15 cellular contexts compared by ENCODE assay signal in genomic region chr15:51108933-51109550, GRCh38. TPM values are rescaled to one million over a fixed set of nuclear protein-coding genes. Genes with fewer than 3 reads are reported as not detected.
DNase-seq lines count a peak whose midpoint lies in the region; TF ChIP-seq lines count a peak whose summit lies in the region.
"Had no signal": no experiment of that assay in that cellular context is flagged by ENCODE, and none has a peak within 500 bp of the region (broad histone marks: within the 10 kb centered on the region; RNA-seq: fewer than 3 reads in every experiment).

No MANE protein-coding gene starts in this region.

- H3K27ac ChIP-seq in brain microvascular endothelial cell (peak overlapping the region; percentile 44), right atrium auricular region (peak overlapping the region; percentile 1 to 26), stomach smooth muscle (ENCODE audit: low read length) (peak overlapping the region; percentile 53)

- peak overlapping the region in 1 of 2 donors; percentile 55 for H3K9ac ChIP-seq in stomach smooth muscle (ENCODE audit: low read length in 2 of 2)

- POLR2A ChIA-PET in activated CD4-positive, alpha-beta T cell treated with anti-CD3 and anti-CD28 coated beads, Interleukin-2, amount 10 ng/mL, durations not matched to agents 7 days and 5 days (lab: Charles Lee): no interaction called here

- H3K4me3 Mint-ChIP-seq in activated CD4-positive, alpha-beta T cell treated with anti-CD3 and anti-CD28 coated beads, Interleukin-2, amount 10 ng/mL, durations not matched to agents 7 days and 5 days: no peak overlapping the region
- H3K4me3 Mint-ChIP-seq: activated CD4-positive, alpha-beta memory T cell treated with anti-CD3 and anti-CD28 coated beads, Interleukin-2, amount 10 ng/mL, durations not matched to agents 7 days and 5 days; activated naive CD8-positive, alpha-beta T cell treated with anti-CD3 and anti-CD28 coated beads for 36 hours; T-cell had no signal

- peaks cover 0 to 21% of the 10 kb centered on the region in 2 donors for H3K4me1 ChIP-seq in right atrium auricular region
- peaks cover 24% of the 10 kb centered on the region for H3K4me1 ChIP-seq in stomach smooth muscle (ENCODE audit: control insufficient read depth, insufficient read depth, low read length)
- H3K4me1 ChIP-seq: Caco-2 had no signal

- CTCF ChIA-PET in activated CD4-positive, alpha-beta T cell treated with anti-CD3 and anti-CD28 coated beads, Interleukin-2, amount 10 ng/mL, durations not matched to agents 7 days and 5 days (lab: Charles Lee): no interaction called here

- no peaks in the 10 kb centered on the region for H3K36me3 Mint-ChIP-seq in activated CD4-positive, alpha-beta T cell treated with anti-CD3 and anti-CD28 coated beads, Interleukin-2, amount 10 ng/mL, durations not matched to agents 7 days and 5 days (ENCODE audit: low read depth)
- H3K36me3 Mint-ChIP-seq: activated naive CD8-positive, alpha-beta T cell treated with anti-CD3 and anti-CD28 coated beads for 36 hours; T-cell had no signal

- H3K27me3 ChIP-seq in brain microvascular endothelial cell (replicated peaks) (no peaks in the 10 kb centered on the region), right atrium auricular region (no peaks in the 10 kb centered on the region), stomach smooth muscle (ENCODE audit: control insufficient read depth in 1 of 2, insufficient read depth in 2 of 2, low read length in 2 of 2) (peaks cover 0 to under 1% of the 10 kb centered on the region in 2 donors)

- no peak overlapping the region for H3K27ac Mint-ChIP-seq in activated CD4-positive, alpha-beta T cell treated with anti-CD3 and anti-CD28 coated beads, Interleukin-2, amount 10 ng/mL, durations not matched to agents 7 days and 5 days
- H3K27ac Mint-ChIP-seq: activated CD4-positive, alpha-beta memory T cell treated with anti-CD3 and anti-CD28 coated beads, Interleukin-2, amount 10 ng/mL, durations not matched to agents 7 days and 5 days; activated naive CD8-positive, alpha-beta T cell treated with anti-CD3 and anti-CD28 coated beads for 36 hours; T-cell had no signal

- H3K4me3 ChIP-seq in brain microvascular endothelial cell (ENCODE audit: low read depth, low read length) (no peak overlapping the region), right atrium auricular region (no peak overlapping the region), stomach smooth muscle (ENCODE audit: low read length in 2 of 2) (peak overlapping the region in 1 of 2 donors; percentile 36)

- no peaks in the 10 kb centered on the region for H3K9me3 Mint-ChIP-seq in activated CD4-positive, alpha-beta T cell treated with anti-CD3 and anti-CD28 coated beads, Interleukin-2, amount 10 ng/mL, durations not matched to agents 7 days and 5 days
- H3K9me3 Mint-ChIP-seq: activated CD4-positive, alpha-beta memory T cell treated with anti-CD3 and anti-CD28 coated beads, Interleukin-2, amount 10 ng/mL, durations not matched to agents 7 days and 5 days; activated naive CD8-positive, alpha-beta T cell treated with anti-CD3 and anti-CD28 coated beads for 36 hours; T-cell had no signal

- TF ChIP-seq CTCF in brain microvascular endothelial cell (IDR thresholded peaks at IDR 0.05; ENCODE audit: low read depth, low read length, missing control alignments): no peak
- TF ChIP-seq CTCF in right atrium auricular region (IDR thresholded peaks at IDR 0.05): no peak

- H3K36me3 ChIP-seq in brain microvascular endothelial cell (replicated peaks): no peaks in the 10 kb centered on the region
- no peaks in the 10 kb centered on the region for H3K36me3 ChIP-seq in right atrium auricular region
- H3K36me3 ChIP-seq in stomach smooth muscle (ENCODE audit: control insufficient read depth in 2 of 2, insufficient read depth in 2 of 2, low read length in 2 of 2): no peaks in the 10 kb centered on the region

- H3K4me1 Mint-ChIP-seq in activated CD4-positive, alpha-beta T cell treated with anti-CD3 and anti-CD28 coated beads, Interleukin-2, amount 10 ng/mL, durations not matched to agents 7 days and 5 days: no peaks in the 10 kb centered on the region
- H3K4me1 Mint-ChIP-seq: activated CD4-positive, alpha-beta memory T cell treated with anti-CD3 and anti-CD28 coated beads, Interleukin-2, amount 10 ng/mL, durations not matched to agents 7 days and 5 days; activated naive CD8-positive, alpha-beta T cell treated with anti-CD3 and anti-CD28 coated beads for 36 hours; T-cell had no signal

- in situ Hi-C loops in brain microvascular endothelial cell (cut with HindIII; ENCODE audit: low pct_ligation_motif_present, low sequenced_read_pairs): no loop called here

- no peaks in the 10 kb centered on the region for H3K9me3 ChIP-seq in right atrium auricular region
- H3K9me3 ChIP-seq in stomach smooth muscle (ENCODE audit: control insufficient read depth in 2 of 2, low read length in 2 of 2): no peaks in the 10 kb centered on the region
- H3K9me3 ChIP-seq: Caco-2 had no signal

- H3K27me3 Mint-ChIP-seq in activated CD4-positive, alpha-beta T cell treated with anti-CD3 and anti-CD28 coated beads, Interleukin-2, amount 10 ng/mL, durations not matched to agents 7 days and 5 days: peaks cover 28% of the 10 kb centered on the region

- peak; percentile 52 for DNase-seq in GM04504 (ENCODE audit: low read depth)
- DNase-seq in brain microvascular endothelial cell: peak; percentile 66
- DNase-seq in right atrium auricular region (ENCODE audit: low spot score): no peak
- DNase-seq in activated CD4-positive, alpha-beta T cell treated with anti-CD3 and anti-CD28 coated beads, Interleukin-2, amount 10 ng/mL, durations not matched to agents 7 days and 5 days: no peak
- no peak for DNase-seq in cerebellar cortex (ENCODE audit: low spot score)
- no peak for DNase-seq in iPS-NIHi7 (ENCODE audit: extremely low spot score)
- DNase-seq in SKM-1 (lab: John Stamatoyannopoulos, UW; ENCODE audit: unreplicated experiment): no peak
- DNase-seq: activated CD4-positive, alpha-beta memory T cell treated with anti-CD3 and anti-CD28 coated beads, Interleukin-2, amount 10 ng/mL, durations not matched to agents 7 days and 5 days; activated naive CD8-positive, alpha-beta T cell treated with anti-CD3 and anti-CD28 coated beads for 36 hours; Caco-2; NCI-H1105; NCI-H82; occipital lobe; T-cell had no signal

RNA-seq across cellular contexts. Expression of gene TNFAIP8L3, which starts 14.3 kb away (rescaled TPM):
- total RNA-seq in right atrium auricular region: 1 to 10 TPM; 1.2 to 7.7 TPM
- total RNA-seq in activated CD4-positive, alpha-beta T cell treated with anti-CD3 and anti-CD28 coated beads, Interleukin-2, amount 10 ng/mL, durations not matched to agents 7 days and 5 days: not detected
- total RNA-seq: Caco-2, T-cell had no signal

Comparison
In these comparisons a context has a peak if more than half of its experiments do, and no peak if none do; other contexts are left out.
1. DNase-seq: peak in GM04504 (single experiment) and brain microvascular endothelial cell (single experiment); none in right atrium auricular region (single experiment), activated CD4-positive, alpha-beta T cell treated with anti-CD3 and anti-CD28 coated beads, Interleukin-2, amount 10 ng/mL, durations not matched to agents 7 days and 5 days (single experiment), cerebellar cortex (single experiment), iPS-NIHi7 (single experiment) and SKM-1 (single experiment).
2. Peak in every context shown above with its lines, with median percentiles within 50 percentile points of each other: H3K27ac ChIP-seq.